20 cellular contexts compared by ENCODE assay signal in the genomic region with DNA sequence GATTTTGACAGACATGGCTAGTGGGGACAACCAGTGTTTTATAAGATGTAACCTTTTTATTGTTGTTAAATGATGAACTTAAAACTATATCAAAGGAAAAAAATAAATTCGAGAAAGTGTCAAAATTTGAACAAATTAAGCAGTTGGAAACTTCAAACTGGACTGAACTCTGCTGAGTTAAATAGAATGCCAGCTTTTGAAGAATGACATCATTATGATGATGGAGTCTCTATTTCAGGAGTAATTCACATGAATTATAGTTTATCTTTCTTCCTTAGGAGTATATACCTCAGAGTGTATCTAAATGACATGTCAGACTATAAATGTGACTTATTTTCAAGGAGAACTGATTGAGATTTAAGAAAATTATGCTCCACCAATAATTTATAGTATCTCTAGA.
DNase-seq lines count a peak whose midpoint lies in the region; ATAC-seq, FAIRE-seq and TF ChIP-seq lines count a peak whose summit lies in the region.
"Had no signal": no experiment of that assay in that cellular context is flagged by ENCODE, and none has a peak within 500 bp of the region (broad histone marks: within the 10 kb centered on the region; RNA-seq: fewer than 3 reads in every experiment).

No MANE protein-coding gene starts in this region.

- H3K9me3 Mint-ChIP-seq in activated naive CD4-positive, alpha-beta T cell treated with anti-CD3 and anti-CD28 coated beads, Interleukin-2, amount 50 U/mL, for 24 hours = peaks cover 4% of the 10 kb centered on the region
- no peaks in the 10 kb centered on the region for H3K9me3 Mint-ChIP-seq in activated naive CD4-positive, alpha-beta T cell treated with anti-CD3 and anti-CD28 coated beads, Interleukin-2, amount 10 ng/mL, durations not matched to agents 7 days and 5 days
- peaks cover 4% of the 10 kb centered on the region for H3K9me3 Mint-ChIP-seq in CD4-positive, alpha-beta T cell
- H3K9me3 Mint-ChIP-seq in CD8-positive, alpha-beta T cell = no peaks in the 10 kb centered on the region
- H3K9me3 Mint-ChIP-seq: CD8-positive, alpha-beta memory T cell; GM23338; H9; HFFc6 had no signal

- no peak for DNase-seq in activated naive CD4-positive, alpha-beta T cell treated with anti-CD3 and anti-CD28 coated beads, Interleukin-2, amount 10 ng/mL, durations not matched to agents 7 days and 5 days
- no peak for DNase-seq in CD4-positive, alpha-beta T cell
- no peak for DNase-seq in CD8-positive, alpha-beta T cell
- no peak for DNase-seq in GM12878 (ENCODE audit: low read depth, low spot score)
- no peak for DNase-seq in urothelium cell line (ENCODE audit: low spot score)
- no peak for DNase-seq in vagina (ENCODE audit: extremely low spot score in 2 of 2)
- DNase-seq: C1 segment of cervical spinal cord; CD8-positive, alpha-beta memory T cell; DMS 273 treated with DMSO at 0.1 percent for 48 hours; DMS79; EL; GDM1; H9; HFFc6 had no signal

- SMC1A ChIA-PET in GM12878 (lab: Charles Lee; ENCODE audit: uncharacterized antibody, unreplicated experiment) = no interaction called here

- H3K4me2 ChIP-seq in GM12878 (ENCODE audit: control insufficient read depth, insufficient read depth) = no peak overlapping the region
- H3K4me2 ChIP-seq: GM23338 had no signal

- TF ChIP-seq POLR2A in GM12878 (IDR thresholded peaks at IDR 0.05; ENCODE audit: low read depth, low read length) (no peak), vagina (IDR thresholded peaks at IDR 0.05) (no peak)

- no peak overlapping the region for H3K4me3 ChIP-seq in CD8-positive, alpha-beta T cell (ENCODE audit: low read depth, low read length)
- H3K4me3 ChIP-seq in GM12878 = no peak overlapping the region
- H3K4me3 ChIP-seq in vagina = no peak overlapping the region
- H3K4me3 ChIP-seq: GM23338 had no signal

- ATAC-seq in CD4-positive, alpha-beta T cell (ENCODE audit: poor library complexity) = no peak
- no peak for ATAC-seq in CD8-positive, alpha-beta T cell
- ATAC-seq in GM12878 = no peak
- ATAC-seq: GM23338, HCT116 had no signal

- H3K27ac ChIP-seq in CD4-positive, alpha-beta T cell (ENCODE audit: low read depth, low read length) = no peak overlapping the region
- no peak overlapping the region for H3K27ac ChIP-seq in CD8-positive, alpha-beta T cell (ENCODE audit: low read depth, low read length)
- H3K27ac ChIP-seq in GM12878 (ENCODE audit: control insufficient read depth, insufficient read depth) (no peak overlapping the region), vagina (no peak overlapping the region)

- WGBS in GM12878 (ENCODE audit: insufficient coverage, insufficient replicate concordance, low lambda C conversion rate, missing lambda C conversion rate) = 0% methylated on average over 1 of the region's 1 CpG

- H3K4me1 ChIP-seq in CD8-positive, alpha-beta T cell (ENCODE audit: insufficient read depth, low read length) = no peaks in the 10 kb centered on the region
- H3K4me1 ChIP-seq in GM12878 (ENCODE audit: control insufficient read depth, insufficient read depth, low read length) = no peaks in the 10 kb centered on the region
- H3K4me1 ChIP-seq in vagina = no peaks in the 10 kb centered on the region

- RAD21 ChIA-PET in GM12878 (lab: Charles Lee; ENCODE audit: unreplicated experiment) = no interaction called here

- H3K27ac Mint-ChIP-seq in activated naive CD4-positive, alpha-beta T cell treated with anti-CD3 and anti-CD28 coated beads, Interleukin-2, amount 50 U/mL, for 24 hours = peak overlapping the region; percentile 83
- no peak overlapping the region for H3K27ac Mint-ChIP-seq in activated naive CD4-positive, alpha-beta T cell treated with anti-CD3 and anti-CD28 coated beads, Interleukin-2, amount 10 ng/mL, durations not matched to agents 7 days and 5 days
- peak overlapping the region; percentile 59 for H3K27ac Mint-ChIP-seq in CD4-positive, alpha-beta T cell
- H3K27ac Mint-ChIP-seq in CD8-positive, alpha-beta T cell = peak overlapping the region; percentile 62
- H3K27ac Mint-ChIP-seq: GM23338, H9, HFFc6 had no signal

- no peak for TF ChIP-seq CTCF in CD4-positive, alpha-beta T cell (IDR thresholded peaks at IDR 0.05)
- TF ChIP-seq CTCF in CD8-positive, alpha-beta T cell (IDR thresholded peaks at IDR 0.05) = no peak
- TF ChIP-seq CTCF in GM12878 (IDR thresholded peaks at IDR 0.05 in 2 of 3, conservative IDR thresholded peaks at IDR 0.05 in 1 of 3; ENCODE audit: control insufficient read depth in 2 of 3, extremely low read depth in 1 of 3, insufficient read depth in 1 of 3, low read depth in 3 of 3, low read length in 3 of 3) (no peak), vagina (IDR thresholded peaks at IDR 0.05) (no peak)

- intact Hi-C loops in CD4-positive, alpha-beta T cell (cut with DNase I, micrococcal nuclease) = no loop called here
- intact Hi-C loops in CD8-positive, alpha-beta T cell (cut with DNase I, micrococcal nuclease) = no loop called here
- intact Hi-C loops in GM12878 (cut with micrococcal nuclease; ENCODE audit: unreplicated experiment) (no loop called here), vagina (cut with DNase I) (no loop called here)

- TF ChIP-seq EP300 in GM12878 (IDR thresholded peaks at IDR 0.05; ENCODE audit: borderline replicate concordance in 1 of 2, control insufficient read depth in 1 of 2, low read depth in 2 of 2, low read length in 2 of 2) = no peak

- TF ChIP-seq RAD21 in GM12878 (IDR thresholded peaks at IDR 0.05; ENCODE audit: insufficient read depth, low read depth, low read length) = no peak

- H3K4me1 Mint-ChIP-seq in activated naive CD4-positive, alpha-beta T cell treated with anti-CD3 and anti-CD28 coated beads, Interleukin-2, amount 50 U/mL, for 24 hours = peaks cover 48% of the 10 kb centered on the region
- no peaks in the 10 kb centered on the region for H3K4me1 Mint-ChIP-seq in activated naive CD4-positive, alpha-beta T cell treated with anti-CD3 and anti-CD28 coated beads, Interleukin-2, amount 10 ng/mL, durations not matched to agents 7 days and 5 days
- H3K4me1 Mint-ChIP-seq in CD4-positive, alpha-beta T cell (ENCODE audit: low read depth) = peaks cover 80% of the 10 kb centered on the region
- peaks cover 66% of the 10 kb centered on the region for H3K4me1 Mint-ChIP-seq in CD8-positive, alpha-beta T cell (ENCODE audit: low read depth)
- H3K4me1 Mint-ChIP-seq: GM23338 had no signal

- H3K36me3 ChIP-seq in CD8-positive, alpha-beta T cell (ENCODE audit: insufficient read depth, low read length) = no peaks in the 10 kb centered on the region
- H3K36me3 ChIP-seq in GM12878 (ENCODE audit: control insufficient read depth in 2 of 2, insufficient read depth in 2 of 2, low read length in 1 of 2) (peaks cover 1 to 10% of the 10 kb centered on the region in 2 experiments), vagina (no peaks in the 10 kb centered on the region)

- no peaks in the 10 kb centered on the region for H3K27me3 ChIP-seq in CD4-positive, alpha-beta T cell (ENCODE audit: control insufficient read depth, insufficient read depth, low read length)
- no peaks in the 10 kb centered on the region for H3K27me3 ChIP-seq in CD8-positive, alpha-beta T cell (ENCODE audit: insufficient read depth, low read length)
- H3K27me3 ChIP-seq in GM12878 (replicated peaks in 1 of 2; ENCODE audit: control insufficient read depth in 2 of 2, insufficient read depth in 2 of 2, low read length in 1 of 2) (no peaks in the 10 kb centered on the region), vagina (no peaks in the 10 kb centered on the region)

- no peaks in the 10 kb centered on the region for H3K79me2 ChIP-seq in GM12878 (ENCODE audit: control insufficient read depth, insufficient read depth, low read length)

- POLR2A ChIA-PET in CD4-positive, alpha-beta T cell (lab: Charles Lee) = no interaction called here
- POLR2A ChIA-PET in CD8-positive, alpha-beta T cell (lab: Charles Lee) = no interaction called here
- POLR2A ChIA-PET in GM12878 (lab: Charles Lee) = no interaction called here

- in situ Hi-C loops in GM12878 (cut with MboI) = no loop called here

- FAIRE-seq in GM12878 (lab: Jason Lieb, UNC) = no peak
- FAIRE-seq in urothelium cell line (lab: Jason Lieb, UNC) = no peak
- FAIRE-seq: D721Med, GM12891, GM18507 had no signal

- no peaks in the 10 kb centered on the region for H3K27me3 Mint-ChIP-seq in activated naive CD4-positive, alpha-beta T cell treated with anti-CD3 and anti-CD28 coated beads, Interleukin-2, amount 50 U/mL, for 24 hours
- no peaks in the 10 kb centered on the region for H3K27me3 Mint-ChIP-seq in activated naive CD4-positive, alpha-beta T cell treated with anti-CD3 and anti-CD28 coated beads, Interleukin-2, amount 10 ng/mL, durations not matched to agents 7 days and 5 days
- H3K27me3 Mint-ChIP-seq in CD4-positive, alpha-beta T cell = no peaks in the 10 kb centered on the region
- H3K27me3 Mint-ChIP-seq in CD8-positive, alpha-beta T cell (ENCODE audit: low read depth) = no peaks in the 10 kb centered on the region
- H3K27me3 Mint-ChIP-seq: CD8-positive, alpha-beta memory T cell had no signal

- no peak overlapping the region for H3K4me3 Mint-ChIP-seq in activated naive CD4-positive, alpha-beta T cell treated with anti-CD3 and anti-CD28 coated beads, Interleukin-2, amount 50 U/mL, for 24 hours
- no peak overlapping the region for H3K4me3 Mint-ChIP-seq in activated naive CD4-positive, alpha-beta T cell treated with anti-CD3 and anti-CD28 coated beads, Interleukin-2, amount 10 ng/mL, durations not matched to agents 7 days and 5 days
- no peak overlapping the region for H3K4me3 Mint-ChIP-seq in CD4-positive, alpha-beta T cell
- no peak overlapping the region for H3K4me3 Mint-ChIP-seq in CD8-positive, alpha-beta T cell
- H3K4me3 Mint-ChIP-seq: CD8-positive, alpha-beta memory T cell; GM23338; H9; HFFc6 had no signal

- H3K9ac ChIP-seq in GM12878 (ENCODE audit: control insufficient read depth, insufficient read depth, low read length) = no peak overlapping the region

- CTCF ChIA-PET in activated naive CD4-positive, alpha-beta T cell treated with anti-CD3 and anti-CD28 coated beads, Interleukin-2, amount 10 ng/mL, durations not matched to agents 7 days and 5 days (lab: Charles Lee) = no interaction called here
- CTCF ChIA-PET in CD4-positive, alpha-beta T cell (lab: Charles Lee) = interaction anchor here (1.2 kb wide), 1 partner anchor 192 kb away, joined by 3 read pairs; no protein-coding TSS in a partner anchor
- CTCF ChIA-PET in CD8-positive, alpha-beta T cell (lab: Charles Lee) = no interaction called here
- CTCF ChIA-PET in GM12878 (lab: Yijun Ruan, JAX) = interaction anchor here (1.0 to 1.3 kb wide), 2 partner anchors 47 to 191 kb away, joined by 3 to 4 read pairs; no protein-coding TSS in a partner anchor

- peaks cover 39% of the 10 kb centered on the region for H3K36me3 Mint-ChIP-seq in activated naive CD4-positive, alpha-beta T cell treated with anti-CD3 and anti-CD28 coated beads, Interleukin-2, amount 50 U/mL, for 24 hours
- H3K36me3 Mint-ChIP-seq in activated naive CD4-positive, alpha-beta T cell treated with anti-CD3 and anti-CD28 coated beads, Interleukin-2, amount 10 ng/mL, durations not matched to agents 7 days and 5 days = peaks cover 59% of the 10 kb centered on the region
- H3K36me3 Mint-ChIP-seq in CD4-positive, alpha-beta T cell (ENCODE audit: low read depth) = peaks cover 98% of the 10 kb centered on the region
- peaks cover 78% of the 10 kb centered on the region for H3K36me3 Mint-ChIP-seq in CD8-positive, alpha-beta T cell

- H2AFZ ChIP-seq in GM12878 (ENCODE audit: control insufficient read depth, low read depth, low read length) = no peak overlapping the region
- H2AFZ ChIP-seq: GM23338 had no signal

- H3K9me3 ChIP-seq in CD4-positive, alpha-beta T cell (ENCODE audit: control insufficient read depth, low read length) = no peaks in the 10 kb centered on the region
- H3K9me3 ChIP-seq in CD8-positive, alpha-beta T cell (ENCODE audit: low read length) = no peaks in the 10 kb centered on the region
- H3K9me3 ChIP-seq in GM12878 (replicated peaks; ENCODE audit: control insufficient read depth, insufficient read depth, low read length) (no peaks in the 10 kb centered on the region), vagina (no peaks in the 10 kb centered on the region)

- no peaks in the 10 kb centered on the region for H4K20me1 ChIP-seq in GM12878 (ENCODE audit: control insufficient read depth, insufficient read depth)

- BruUV-seq in GM12878 (replicated peaks; lab: Mats Ljungman, UMichigan) = no TSS peak

Comparison
In these comparisons a context has a peak if more than half of its experiments do, and no peak if none do; other contexts are left out.
1. CTCF ChIA-PET loops: an anchor here in CD4-positive, alpha-beta T cell (1.2 kb wide) and GM12878 (1.0 to 1.3 kb wide); none called in activated naive CD4-positive, alpha-beta T cell treated with anti-CD3 and anti-CD28 coated beads, Interleukin-2, amount 10 ng/mL, durations not matched to agents 7 days and 5 days and CD8-positive, alpha-beta T cell.